19 cellular contexts compared by ENCODE assay signal in the genomic region with DNA sequence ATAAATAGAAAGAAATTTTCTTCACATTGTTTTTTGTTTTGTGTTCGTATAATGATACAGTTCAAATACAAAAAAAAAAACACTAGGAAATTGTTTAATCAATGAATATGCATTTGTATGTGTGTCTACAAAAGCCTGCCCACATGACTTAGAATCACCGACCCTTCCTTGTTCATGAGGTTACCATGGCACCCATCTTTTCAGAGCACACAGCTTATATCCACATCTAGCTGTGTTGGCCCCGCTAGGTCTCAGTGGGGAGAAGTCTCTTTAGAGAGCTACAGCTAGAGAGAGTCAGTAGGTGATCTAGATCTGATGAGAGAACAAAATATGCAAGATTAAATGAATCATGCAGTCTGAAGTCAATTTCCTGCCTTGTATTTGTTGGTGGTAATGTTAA.
DNase-seq lines count a peak whose midpoint lies in the region; ATAC-seq lines count a peak whose summit lies in the region.
"Had no signal": no experiment of that assay in that cellular context is flagged by ENCODE, and none has a peak within 500 bp of the region (broad histone marks: within the 10 kb centered on the region; RNA-seq: fewer than 3 reads in every experiment).

No MANE protein-coding gene starts in this region.

- H3K4me3 ChIP-seq in neuronal stem cell (ENCODE audit: low read length in 2 of 2): no peak overlapping the region
- H3K4me3 ChIP-seq: BLaER1 treated with 17β-estradiol and CSF1 and Interleukin-3, amounts not matched to agents 10 nM and 100 nM; K562 had no signal

- no peaks in the 10 kb centered on the region for H3K9me3 ChIP-seq in neuronal stem cell (replicated peaks in 1 of 2; ENCODE audit: control insufficient read depth in 2 of 2, insufficient read depth in 1 of 2, low read depth in 1 of 2, low read length in 2 of 2)
- H3K9me3 ChIP-seq: BLaER1 treated with 17β-estradiol and CSF1 and Interleukin-3, amounts not matched to agents 10 nM and 100 nM; Caco-2 had no signal

- no peaks in the 10 kb centered on the region for H3K36me3 Mint-ChIP-seq in activated T-helper 1 cell treated with anti-CD3 and anti-CD28 coated beads, Interleukin-12 subunit alpha, Interleukin-12 subunit beta, Interleukin-2, Interleukin-4 antibody, amounts not matched to agents 30 ng/mL and 10 ng/mL and 1 ng/mL, durations not matched to agents 14 hours and 24 hours and 36 hours (ENCODE audit: low read depth)

- H2BK15ac ChIP-seq in neuronal stem cell (ENCODE audit: low read length): no peak overlapping the region

- H3K4me1 Mint-ChIP-seq in activated T-helper 1 cell treated with anti-CD3 and anti-CD28 coated beads, Interleukin-12 subunit alpha, Interleukin-12 subunit beta, Interleukin-2, Interleukin-4 antibody, amounts not matched to agents 30 ng/mL and 10 ng/mL and 1 ng/mL, durations not matched to agents 14 hours and 24 hours and 36 hours (ENCODE audit: low read depth): no peaks in the 10 kb centered on the region

- DNase-seq in NCI-H345 (lab: John Stamatoyannopoulos, UW) (peak; percentile 1), NCI-H345 treated with DMSO at 0.1 percent for 48 hours (lab: John Stamatoyannopoulos, UW; ENCODE audit: unreplicated experiment) (no peak), MV-4-11 (lab: John Stamatoyannopoulos, UW) (peak; percentile 49), SK-N-DZ (ENCODE audit: low spot score) (peak; percentile 84), neuronal stem cell (ENCODE audit: low spot score) (no peak)
- no peak for DNase-seq in activated T-helper 1 cell treated with anti-CD3 and anti-CD28 coated beads, Interleukin-12 subunit alpha, Interleukin-12 subunit beta, Interleukin-2, Interleukin-4 antibody, amounts not matched to agents 30 ng/mL and 10 ng/mL and 1 ng/mL, durations not matched to agents 14 hours and 24 hours and 36 hours (ENCODE audit: low spot score)
- DNase-seq: Caco-2; CD4-positive, alpha-beta T cell; DMS79 treated with DMSO at 0.1 percent for 48 hours; GF-D8; Kasumi-1; NCI-H1694 treated with DMSO at 0.1 percent for 48 hours; NCI-H2107; NCI-H510A; NCI-H774 had no signal

- H2BK5ac ChIP-seq in neuronal stem cell (ENCODE audit: low read length): no peak overlapping the region

- no peaks in the 10 kb centered on the region for H3K27me3 Mint-ChIP-seq in activated T-helper 1 cell treated with anti-CD3 and anti-CD28 coated beads, Interleukin-12 subunit alpha, Interleukin-12 subunit beta, Interleukin-2, Interleukin-4 antibody, amounts not matched to agents 30 ng/mL and 10 ng/mL and 1 ng/mL, durations not matched to agents 14 hours and 24 hours and 36 hours (ENCODE audit: insufficient read depth)

- H3K14ac ChIP-seq in neuronal stem cell (ENCODE audit: low read length): no peak overlapping the region

- no peak overlapping the region for H2BK120ac ChIP-seq in neuronal stem cell (ENCODE audit: low read depth, low read length)

- no peaks in the 10 kb centered on the region for H3K36me3 ChIP-seq in neuronal stem cell (replicated peaks in 1 of 2; ENCODE audit: control insufficient read depth in 2 of 2, insufficient read depth in 2 of 2, low read length in 2 of 2)
- H3K36me3 ChIP-seq: BLaER1 treated with 17β-estradiol and CSF1 and Interleukin-3, amounts not matched to agents 10 nM and 100 nM had no signal

- H3K27ac Mint-ChIP-seq in activated T-helper 1 cell treated with anti-CD3 and anti-CD28 coated beads, Interleukin-12 subunit alpha, Interleukin-12 subunit beta, Interleukin-2, Interleukin-4 antibody, amounts not matched to agents 30 ng/mL and 10 ng/mL and 1 ng/mL, durations not matched to agents 14 hours and 24 hours and 36 hours: no peak overlapping the region
- H3K27ac Mint-ChIP-seq: CD4-positive, alpha-beta T cell had no signal

- WGBS in neuronal stem cell (ENCODE audit: extremely low coverage in 2 of 2, insufficient read length in 2 of 2, insufficient replicate concordance in 1 of 2), 2 donors: no CpG with 5 or more reads among the region's 3 CpGs

- no peak overlapping the region for H3K4me2 ChIP-seq in neuronal stem cell (ENCODE audit: insufficient read depth, low read length, poor library complexity, severe bottlenecking)
- H3K4me2 ChIP-seq: BLaER1 treated with 17β-estradiol and CSF1 and Interleukin-3, amounts not matched to agents 10 nM and 100 nM had no signal

- H3K23ac ChIP-seq in neuronal stem cell (ENCODE audit: low read depth, low read length, poor library complexity): no peak overlapping the region

- H3K79me1 ChIP-seq in neuronal stem cell (ENCODE audit: low read depth, low read length): no peaks in the 10 kb centered on the region

- intact Hi-C loops in activated T-helper 1 cell treated with anti-CD3 and anti-CD28 coated beads, Interleukin-12 subunit alpha, Interleukin-12 subunit beta, Interleukin-2, Interleukin-4 antibody, amounts not matched to agents 30 ng/mL and 10 ng/mL and 1 ng/mL, durations not matched to agents 14 hours and 24 hours and 36 hours (cut with micrococcal nuclease): no loop called here

- no peak overlapping the region for H3K27ac ChIP-seq in neuronal stem cell (replicated peaks; ENCODE audit: low read length)
- H3K27ac ChIP-seq: BLaER1 treated with 17β-estradiol and CSF1 and Interleukin-3, amounts not matched to agents 10 nM and 100 nM had no signal

- H2BK12ac ChIP-seq in neuronal stem cell (ENCODE audit: low read length): no peak overlapping the region

- no peaks in the 10 kb centered on the region for H3K9me3 Mint-ChIP-seq in activated T-helper 1 cell treated with anti-CD3 and anti-CD28 coated beads, Interleukin-12 subunit alpha, Interleukin-12 subunit beta, Interleukin-2, Interleukin-4 antibody, amounts not matched to agents 30 ng/mL and 10 ng/mL and 1 ng/mL, durations not matched to agents 14 hours and 24 hours and 36 hours
- H3K9me3 Mint-ChIP-seq: CD4-positive, alpha-beta T cell had no signal

- H3K9ac ChIP-seq in neuronal stem cell (ENCODE audit: low read depth, low read length, poor library complexity): no peak overlapping the region
- H3K9ac ChIP-seq: BLaER1 treated with 17β-estradiol and CSF1 and Interleukin-3, amounts not matched to agents 10 nM and 100 nM had no signal

- H2AFZ ChIP-seq in neuronal stem cell (ENCODE audit: low read length): peak overlapping the region; percentile 79

- H3K4me1 ChIP-seq in neuronal stem cell (ENCODE audit: control insufficient read depth in 2 of 2, insufficient read depth in 1 of 2, low read depth in 1 of 2, low read length in 2 of 2): peaks cover 2 to 12% of the 10 kb centered on the region in 2 donors
- H3K4me1 ChIP-seq: Caco-2 had no signal

- H3K18ac ChIP-seq in neuronal stem cell (ENCODE audit: low read length): no peak overlapping the region

- no peaks in the 10 kb centered on the region for H3K27me3 ChIP-seq in neuronal stem cell (ENCODE audit: control insufficient read depth in 3 of 3, insufficient read depth in 3 of 3, low read depth in 1 of 3, low read length in 3 of 3)
- H3K27me3 ChIP-seq: BLaER1 treated with 17β-estradiol and CSF1 and Interleukin-3, amounts not matched to agents 10 nM and 100 nM had no signal

- no peak overlapping the region for H2AK5ac ChIP-seq in neuronal stem cell (ENCODE audit: low read depth, low read length)

- no peak overlapping the region for H3K4ac ChIP-seq in neuronal stem cell (ENCODE audit: low read length)

- H4K8ac ChIP-seq in neuronal stem cell (ENCODE audit: low read depth, low read length): no peak overlapping the region

- ATAC-seq in GM19395 (IDR thresholded peaks at IDR 0.05; ENCODE audit: unreplicated experiment) (no peak), HG03139 (IDR thresholded peaks at IDR 0.05; ENCODE audit: unreplicated experiment) (no peak)
- ATAC-seq: K562 had no signal

- no peak overlapping the region for H4K91ac ChIP-seq in neuronal stem cell (ENCODE audit: low read depth, low read length, poor library complexity)

- no peak overlapping the region for H3K4me3 Mint-ChIP-seq in activated T-helper 1 cell treated with anti-CD3 and anti-CD28 coated beads, Interleukin-12 subunit alpha, Interleukin-12 subunit beta, Interleukin-2, Interleukin-4 antibody, amounts not matched to agents 30 ng/mL and 10 ng/mL and 1 ng/mL, durations not matched to agents 14 hours and 24 hours and 36 hours
- H3K4me3 Mint-ChIP-seq: CD4-positive, alpha-beta T cell had no signal

Comparison
In these comparisons a context has a peak if more than half of its experiments do, and no peak if none do; other contexts are left out.
1. DNase-seq: peak in NCI-H345 (single experiment), MV-4-11 (single experiment) and SK-N-DZ (single experiment); none in NCI-H345 treated with DMSO at 0.1 percent for 48 hours (single experiment), neuronal stem cell (single experiment) and activated T-helper 1 cell treated with anti-CD3 and anti-CD28 coated beads, Interleukin-12 subunit alpha, Interleukin-12 subunit beta, Interleukin-2, Interleukin-4 antibody, amounts not matched to agents 30 ng/mL and 10 ng/mL and 1 ng/mL, durations not matched to agents 14 hours and 24 hours and 36 hours (single experiment).